In the genomic region with DNA sequence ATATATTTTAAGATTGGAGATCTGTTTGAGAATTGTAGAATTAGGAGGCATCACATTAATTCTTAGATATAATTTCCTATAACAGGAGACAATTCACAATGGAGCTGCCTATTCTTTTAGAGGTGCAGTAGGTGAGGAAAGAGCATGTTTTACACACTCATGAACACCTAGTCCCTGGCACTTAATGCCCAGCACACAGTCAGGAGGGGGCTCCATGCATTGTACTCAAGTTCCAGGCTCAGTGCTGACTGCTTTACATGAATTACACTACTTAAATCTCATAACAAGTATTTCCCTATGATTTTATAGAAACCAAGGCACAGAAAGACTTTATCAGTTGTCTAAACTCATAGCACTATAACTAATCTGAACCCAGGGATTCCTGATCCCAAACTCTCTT, we compare ENCODE assay signal across 9 cellular contexts. TPM values are rescaled to one million over a fixed set of nuclear protein-coding genes. Genes with fewer than 3 reads are reported as not detected.
DNase-seq lines count a peak whose midpoint lies in the region; ATAC-seq and TF ChIP-seq lines count a peak whose summit lies in the region.
"Had no signal": no experiment of that assay in that cellular context is flagged by ENCODE, and none has a peak within 500 bp of the region (broad histone marks: within the 10 kb centered on the region; RNA-seq: fewer than 3 reads in every experiment).

No MANE protein-coding gene starts in this region.

- no peaks in the 10 kb centered on the region for H3K4me1 ChIP-seq in endodermal cell (ENCODE audit: control insufficient read depth, insufficient read depth, low read length)
- H3K4me1 ChIP-seq in mesendoderm (ENCODE audit: control insufficient read depth, low read depth, low read length), result no peaks in the 10 kb centered on the region

- POLR2A ChIA-PET in MCF 10A (lab: Yijun Ruan, JAX), result interaction anchor here (1.3 to 3.5 kb wide), 7 partner anchors 19 to 161 kb away, joined by 3 to 48 read pairs (median 8); partner anchors contain the start of genes GBP1 and GBP2

- no peak overlapping the region for H3K56ac ChIP-seq in mesendoderm (ENCODE audit: low read length)

- TF ChIP-seq CTCF in CD14-positive monocyte (IDR thresholded peaks at IDR 0.05) (no peak), MCF 10A (IDR thresholded peaks at IDR 0.05; ENCODE audit: unreplicated experiment) (no peak), endodermal cell (conservative IDR thresholded peaks at IDR 0.05) (no peak)

- H3K9ac ChIP-seq in endodermal cell (ENCODE audit: extremely low read depth, low read length, poor library complexity, severe bottlenecking) (no peak overlapping the region), mesendoderm (ENCODE audit: low read length) (no peak overlapping the region)
- H3K9ac ChIP-seq: neural progenitor cell had no signal

- peaks cover 33% of the 10 kb centered on the region for H3K4me1 Mint-ChIP-seq in CD14-positive monocyte
- peaks cover 15% of the 10 kb centered on the region for H3K4me1 Mint-ChIP-seq in MCF 10A (ENCODE audit: insufficient read depth, unreplicated experiment)
- peaks cover 39 to 41% of the 10 kb centered on the region in 2 donors for H3K4me1 Mint-ChIP-seq in natural killer cell treated with Interleukin-12 subunit alpha and Interleukin-12 subunit beta and Interleukin-15 and Interleukin-18, amount 100 ng/mL, for 72 hours (ENCODE audit: low read depth in 2 of 2)
- peaks cover 14% of the 10 kb centered on the region for H3K4me1 Mint-ChIP-seq in endodermal cell
- H3K4me1 Mint-ChIP-seq: neural progenitor cell had no signal

- no peak overlapping the region for H4K8ac ChIP-seq in mesendoderm (ENCODE audit: low read depth, low read length)

- ATAC-seq in HG03378 (IDR thresholded peaks at IDR 0.05; ENCODE audit: unreplicated experiment), result peak; percentile 15
- ATAC-seq in natural killer cell treated with Interleukin-12 subunit alpha and Interleukin-12 subunit beta and Interleukin-15 and Interleukin-18, amount 100 ng/mL, for 72 hours, result peak; percentile 50 to 60

- no peak overlapping the region for H3K4me2 ChIP-seq in mesendoderm (ENCODE audit: low read length)
- H3K4me2 ChIP-seq: neural progenitor cell had no signal

- H2BK120ac ChIP-seq in mesendoderm (ENCODE audit: low read depth, low read length), result no peak overlapping the region

- no peaks in the 10 kb centered on the region for H3K79me2 ChIP-seq in mesendoderm (ENCODE audit: control insufficient read depth, insufficient read depth, low read length)

- CTCF ChIA-PET in MCF 10A (lab: Yijun Ruan, JAX), result interaction anchor here (0.7 to 4.1 kb wide), 5 partner anchors 17 to 48 kb away, joined by 3 to 19 read pairs (median 8); partner anchors contain the start of gene GBP1

- no peak overlapping the region for H3K4ac ChIP-seq in mesendoderm (ENCODE audit: low read depth, low read length)

- H3K18ac ChIP-seq in mesendoderm (ENCODE audit: low read length), result no peak overlapping the region

- no peak overlapping the region for H4K5ac ChIP-seq in mesendoderm (ENCODE audit: low read length)

- DNase-seq in CD14-positive monocyte (ENCODE audit: low spot score) (no peak), MCF 10A (ENCODE audit: unreplicated experiment) (no peak), HuH-7.5 (ENCODE audit: low spot score) (no peak), endodermal cell (no peak), NCI-H1092 (lab: John Stamatoyannopoulos, UW) (no peak), mesendoderm (no peak)
- DNase-seq in natural killer cell treated with Interleukin-12 subunit alpha and Interleukin-12 subunit beta and Interleukin-15 and Interleukin-18, amount 100 ng/mL, for 72 hours (ENCODE audit: low spot score), result no peak

- no peaks in the 10 kb centered on the region for H3K9me3 ChIP-seq in endodermal cell (ENCODE audit: control insufficient read depth, low read length)

- H2BK5ac ChIP-seq in mesendoderm (ENCODE audit: low read length), result no peak overlapping the region

- intact Hi-C loops in CD14-positive monocyte (cut with micrococcal nuclease), result no loop called here
- intact Hi-C loops in MCF 10A (cut with micrococcal nuclease), result loop anchor here (2.0 kb wide), 1 partner anchor 42 kb away; the partner anchor contains the start of gene GBP1

- H3K36me3 Mint-ChIP-seq in CD14-positive monocyte, result peaks cover 23 to 26% of the 10 kb centered on the region in 2 donors
- peaks cover 16% of the 10 kb centered on the region for H3K36me3 Mint-ChIP-seq in MCF 10A (ENCODE audit: insufficient read depth, unreplicated experiment)
- H3K36me3 Mint-ChIP-seq in natural killer cell treated with Interleukin-12 subunit alpha and Interleukin-12 subunit beta and Interleukin-15 and Interleukin-18, amount 100 ng/mL, for 72 hours, result peaks cover 32% of the 10 kb centered on the region
- no peaks in the 10 kb centered on the region for H3K36me3 Mint-ChIP-seq in endodermal cell (ENCODE audit: low read depth)
- H3K36me3 Mint-ChIP-seq: neural progenitor cell had no signal

- peak overlapping the region; percentile 78 to 97 for H3K4me3 Mint-ChIP-seq in CD14-positive monocyte
- H3K4me3 Mint-ChIP-seq in MCF 10A (ENCODE audit: unreplicated experiment), result peak overlapping the region; percentile 80
- peak overlapping the region; percentile 95 for H3K4me3 Mint-ChIP-seq in natural killer cell treated with Interleukin-12 subunit alpha and Interleukin-12 subunit beta and Interleukin-15 and Interleukin-18, amount 100 ng/mL, for 72 hours
- H3K4me3 Mint-ChIP-seq in endodermal cell, result no peak overlapping the region
- H3K4me3 Mint-ChIP-seq: neural progenitor cell had no signal

- no peaks in the 10 kb centered on the region for H3K27me3 ChIP-seq in endodermal cell (ENCODE audit: control insufficient read depth, insufficient read depth, low read length, poor library complexity, severe bottlenecking)
- no peaks in the 10 kb centered on the region for H3K27me3 ChIP-seq in mesendoderm (ENCODE audit: insufficient read depth, low read length, poor library complexity)
- H3K27me3 ChIP-seq: neural progenitor cell had no signal

- H3K9me3 Mint-ChIP-seq in CD14-positive monocyte (peaks cover 0 to 10% (median 3%) of the 10 kb centered on the region in 7 donors), MCF 10A (ENCODE audit: unreplicated experiment) (no peaks in the 10 kb centered on the region), endodermal cell (peaks cover 3% of the 10 kb centered on the region)
- no peaks in the 10 kb centered on the region for H3K9me3 Mint-ChIP-seq in natural killer cell treated with Interleukin-12 subunit alpha and Interleukin-12 subunit beta and Interleukin-15 and Interleukin-18, amount 100 ng/mL, for 72 hours
- H3K9me3 Mint-ChIP-seq: neural progenitor cell had no signal

- H3K27me3 Mint-ChIP-seq in CD14-positive monocyte (ENCODE audit: low read depth in 3 of 3), result peaks cover 0 to 5% (median 0%) of the 10 kb centered on the region in 3 donors
- H3K27me3 Mint-ChIP-seq in MCF 10A (ENCODE audit: insufficient read depth, unreplicated experiment), result no peaks in the 10 kb centered on the region
- no peaks in the 10 kb centered on the region for H3K27me3 Mint-ChIP-seq in natural killer cell treated with Interleukin-12 subunit alpha and Interleukin-12 subunit beta and Interleukin-15 and Interleukin-18, amount 100 ng/mL, for 72 hours
- no peaks in the 10 kb centered on the region for H3K27me3 Mint-ChIP-seq in endodermal cell (ENCODE audit: insufficient read depth)

- no TSS peak for BruUV-seq in MCF 10A (replicated peaks; lab: Mats Ljungman, UMichigan)

- H2BK15ac ChIP-seq in mesendoderm (replicated peaks; ENCODE audit: low read depth), result no peak overlapping the region

- H3K27ac ChIP-seq in endodermal cell (ENCODE audit: low read depth, low read length), result no peak overlapping the region
- H3K27ac ChIP-seq in mesendoderm (ENCODE audit: low read depth, low read length), result no peak overlapping the region
- H3K27ac ChIP-seq: neural progenitor cell had no signal

- H3K36me3 ChIP-seq in endodermal cell (ENCODE audit: control insufficient read depth, insufficient read depth, low read length) (no peaks in the 10 kb centered on the region), mesendoderm (ENCODE audit: control insufficient read depth, insufficient read depth, low read length) (no peaks in the 10 kb centered on the region)
- H3K36me3 ChIP-seq: neural progenitor cell had no signal

- H3K27ac Mint-ChIP-seq in CD14-positive monocyte (peak overlapping the region; percentile 89 to 95 (median 91)), MCF 10A (ENCODE audit: low read depth, unreplicated experiment) (peak overlapping the region; percentile 86), endodermal cell (no peak overlapping the region)
- peak overlapping the region; percentile 84 to 95 for H3K27ac Mint-ChIP-seq in natural killer cell treated with Interleukin-12 subunit alpha and Interleukin-12 subunit beta and Interleukin-15 and Interleukin-18, amount 100 ng/mL, for 72 hours
- H3K27ac Mint-ChIP-seq: neural progenitor cell had no signal

- H3K79me1 ChIP-seq in mesendoderm (ENCODE audit: low read length), result no peaks in the 10 kb centered on the region

- no peak overlapping the region for H3K23ac ChIP-seq in mesendoderm (ENCODE audit: low read length)

- no peak overlapping the region for H2AK5ac ChIP-seq in mesendoderm (ENCODE audit: low read length)

- H3K4me3 ChIP-seq in endodermal cell (ENCODE audit: low read length) (no peak overlapping the region), mesendoderm (ENCODE audit: low read length) (no peak overlapping the region)
- H3K4me3 ChIP-seq: neural progenitor cell had no signal

RNA-seq across cellular contexts. Expression of gene GBP3, which starts 0.4 kb away (rescaled TPM):
- 10 to 100 TPM in 1 of 2 donors, 1 to 10 TPM in 1; 6.9 to 12.4 TPM for polyA plus RNA-seq in CD14-positive monocyte
- total RNA-seq in MCF 10A (2022) (19.4 and 20.1 TPM in 2 replicates), endodermal cell (not detected)
- 10 to 100 TPM; 36.6 to 88.6 TPM for total RNA-seq in natural killer cell treated with Interleukin-12 subunit alpha and Interleukin-12 subunit beta and Interleukin-15 and Interleukin-18, amount 100 ng/mL, for 72 hours
- not detected for polyA plus RNA-seq in endodermal cell (2013, experiment 1 of 2)
- 0.12 TPM for polyA plus RNA-seq in endodermal cell (2013, experiment 2 of 2)
- not detected for polyA plus RNA-seq in mesendoderm (2013, experiment 1 of 2)
- polyA plus RNA-seq in mesendoderm (2013, experiment 2 of 2), result not detected

RNA-seq across cellular contexts. Expression of gene KYAT3, which starts 30.6 kb away (rescaled TPM):
- 10 to 100 TPM; 16.2 to 24.3 TPM for polyA plus RNA-seq in CD14-positive monocyte
- total RNA-seq in MCF 10A (2022), result 59.1 and 61.5 TPM in 2 replicates
- total RNA-seq in natural killer cell treated with Interleukin-12 subunit alpha and Interleukin-12 subunit beta and Interleukin-15 and Interleukin-18, amount 100 ng/mL, for 72 hours, result 10 to 100 TPM; 28.0 to 32.6 TPM
- total RNA-seq in endodermal cell, result 10 to 100 TPM; 33.9 to 36.4 TPM
- 54.1 TPM for polyA plus RNA-seq in endodermal cell (2013, experiment 1 of 2)
- polyA plus RNA-seq in endodermal cell (2013, experiment 2 of 2), result 47.6 TPM
- 23.4 TPM for polyA plus RNA-seq in mesendoderm (2013, experiment 1 of 2)
- 23.5 TPM for polyA plus RNA-seq in mesendoderm (2013, experiment 2 of 2)

RNA-seq across cellular contexts. Expression of gene RBMXL1, which starts 30.6 kb away (rescaled TPM):
- polyA plus RNA-seq in CD14-positive monocyte, result 1 to 10 TPM; 6.9 TPM
- total RNA-seq in MCF 10A (2022) (16.1 and 18.4 TPM in 2 replicates), endodermal cell (10 to 100 TPM; 20.1 to 27.7 TPM)
- 10 to 100 TPM; 30.1 to 30.9 TPM for total RNA-seq in natural killer cell treated with Interleukin-12 subunit alpha and Interleukin-12 subunit beta and Interleukin-15 and Interleukin-18, amount 100 ng/mL, for 72 hours
- polyA plus RNA-seq in endodermal cell (2013, experiment 1 of 2), result 9.7 TPM
- 9.5 TPM for polyA plus RNA-seq in endodermal cell (2013, experiment 2 of 2)
- polyA plus RNA-seq in mesendoderm (2013, experiment 1 of 2), result 13.4 TPM
- 13.4 TPM for polyA plus RNA-seq in mesendoderm (2013, experiment 2 of 2)

RNA-seq across cellular contexts. Expression of gene GBP1, which starts 42.0 kb away (rescaled TPM):
- 10 to 100 TPM; 23.7 to 35.2 TPM for polyA plus RNA-seq in CD14-positive monocyte
- total RNA-seq in MCF 10A (2022) (10.4 and 10.6 TPM in 2 replicates), endodermal cell (not detected)
- 100 to 1,000 TPM; 154 to 241 TPM for total RNA-seq in natural killer cell treated with Interleukin-12 subunit alpha and Interleukin-12 subunit beta and Interleukin-15 and Interleukin-18, amount 100 ng/mL, for 72 hours
- polyA plus RNA-seq in endodermal cell (2013, experiment 1 of 2), result 0.18 TPM
- 0.21 TPM for polyA plus RNA-seq in endodermal cell (2013, experiment 2 of 2)
- 0.13 TPM for polyA plus RNA-seq in mesendoderm (2013, experiment 1 of 2)
- 0.27 TPM for polyA plus RNA-seq in mesendoderm (2013, experiment 2 of 2)

Comparison
In these comparisons a context has a peak if more than half of its experiments do, and no peak if none do; other contexts are left out.
1. RNA of gene GBP3, which starts 0.4 kb away (total RNA-seq): 36.6 to 88.6 TPM in natural killer cell treated with Interleukin-12 subunit alpha and Interleukin-12 subunit beta and Interleukin-15 and Interleukin-18, amount 100 ng/mL, for 72 hours and 19.4 to 20.1 TPM in MCF 10A; not detected in endodermal cell; every median in the first group is over 10 times any median in the second.